Comparison of ENCODE assay signal across 16 cellular contexts in the genomic region with DNA sequence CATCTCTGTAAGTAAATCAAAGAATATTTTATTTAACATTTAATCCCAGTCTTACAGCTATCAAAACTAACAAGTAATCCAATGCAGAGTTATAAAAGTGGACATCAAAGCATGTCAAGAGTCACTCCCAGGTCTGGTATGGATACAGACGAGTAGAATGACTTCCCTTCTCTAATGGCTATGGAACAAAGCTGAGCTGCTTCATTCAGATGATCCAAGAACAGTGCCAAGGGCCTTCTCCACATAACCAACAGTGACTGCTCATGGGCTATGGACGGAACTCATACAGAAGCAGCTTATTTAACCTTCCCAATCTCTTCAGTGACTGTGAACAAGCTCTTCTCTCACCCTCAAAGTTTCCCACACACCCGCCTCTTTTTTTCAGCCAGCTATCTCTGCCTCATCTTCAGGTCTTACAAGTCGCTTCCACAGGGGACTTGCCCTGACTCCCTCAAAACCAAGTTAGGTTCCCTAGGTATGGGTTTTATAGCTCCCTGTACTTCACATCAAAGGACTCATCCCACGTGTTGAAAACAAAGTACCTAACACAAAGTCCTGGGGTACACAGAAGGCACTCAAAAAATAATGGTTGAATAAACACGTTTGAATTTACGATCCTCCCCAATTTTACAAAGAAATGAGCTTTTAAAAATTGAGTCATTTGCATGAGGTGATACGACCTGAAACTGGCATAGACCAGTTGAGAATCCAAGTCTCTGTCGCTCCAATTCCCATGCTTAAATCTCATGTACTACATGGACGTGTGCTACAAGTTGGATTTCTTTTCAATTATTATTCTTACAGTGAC. TPM values are rescaled to one million over a fixed set of nuclear protein-coding genes. Genes with fewer than 3 reads are reported as not detected.
DNase-seq lines count a peak whose midpoint lies in the region; ATAC-seq and TF ChIP-seq lines count a peak whose summit lies in the region.
"Had no signal": no experiment of that assay in that cellular context is flagged by ENCODE, and none has a peak within 500 bp of the region (broad histone marks: within the 10 kb centered on the region; RNA-seq: fewer than 3 reads in every experiment).

No MANE protein-coding gene starts in this region.

- H3K27ac Mint-ChIP-seq in activated B cell treated with CpG ODN at 0.5 μM for 24 hours (peak overlapping the region; percentile 90), progenitor cell of endocrine pancreas (peak overlapping the region; percentile 7)

- CTCF ChIA-PET in activated B cell treated with CpG ODN at 0.5 μM for 24 hours (lab: Charles Lee), result interaction anchor here (0.8 to 2.6 kb wide), 8 partner anchors 14 to 117 kb away, joined by 4 to 12 read pairs (median 4); no protein-coding TSS in a partner anchor

- H3K27me3 ChIP-seq in uterus, result no peaks in the 10 kb centered on the region
- H3K27me3 ChIP-seq: pancreas had no signal

- no peak overlapping the region for H3K4me3 ChIP-seq in uterus
- H3K4me3 ChIP-seq: pancreas, skin epidermis had no signal

- TF ChIP-seq POLR2A in uterus (IDR thresholded peaks at IDR 0.05), result no peak

- no peak for ATAC-seq in activated B cell treated with CpG ODN at 0.5 μM for 24 hours (ENCODE audit: low read depth)
- ATAC-seq: pancreas had no signal

- H3K4me1 Mint-ChIP-seq in activated B cell treated with CpG ODN at 0.5 μM for 24 hours, result peaks cover 73% of the 10 kb centered on the region
- H3K4me1 Mint-ChIP-seq in progenitor cell of endocrine pancreas (ENCODE audit: low read depth), result peaks cover 45% of the 10 kb centered on the region

- peak; percentile 37 for DNase-seq in DMS53 (lab: John Stamatoyannopoulos, UW)
- DNase-seq in DMS53 treated with DMSO at 0.1 percent for 48 hours (lab: John Stamatoyannopoulos, UW; ENCODE audit: unreplicated experiment), result no peak
- no peak for DNase-seq in activated B cell treated with CpG ODN at 0.5 μM for 24 hours
- DNase-seq in progenitor cell of endocrine pancreas (ENCODE audit: low spot score, unreplicated experiment), result no peak
- no peak for DNase-seq in NCI-H510A (lab: John Stamatoyannopoulos, UW)
- DNase-seq in uterus, result no peak
- DNase-seq in activated CD4-positive, alpha-beta T cell treated with anti-CD3 and anti-CD28 coated beads for 48 hours, result no peak
- DNase-seq: activated CD4-positive, CD25-positive, alpha-beta regulatory T cell; activated naive CD4-positive, alpha-beta T cell treated with anti-CD3 and anti-CD28 coated beads, Interleukin-2, amount 50 U/mL, for 16 hours; CD4-positive, CD25-positive, alpha-beta regulatory T cell; head of caudate nucleus; pancreas; SK-N-SH had no signal

- H3K9me3 ChIP-seq in KOPT-K1 (ENCODE audit: insufficient read depth, low read length, poor library complexity, severe bottlenecking) (peaks cover 12% of the 10 kb centered on the region), uterus (no peaks in the 10 kb centered on the region)
- H3K9me3 ChIP-seq: pancreas had no signal

- H3K27ac ChIP-seq in KOPT-K1 (ENCODE audit: low read depth, low read length, poor library complexity, severe bottlenecking) (peak overlapping the region; percentile 29), uterus (no peak overlapping the region)
- H3K27ac ChIP-seq: 22Rv1, pancreas had no signal

- H3K4me1 ChIP-seq in uterus, result no peaks in the 10 kb centered on the region

- H3K36me3 Mint-ChIP-seq in activated B cell treated with CpG ODN at 0.5 μM for 24 hours (ENCODE audit: low read depth) (peaks cover 15% of the 10 kb centered on the region), progenitor cell of endocrine pancreas (ENCODE audit: insufficient read depth) (no peaks in the 10 kb centered on the region)
- H3K36me3 Mint-ChIP-seq: CD4-positive, CD25-positive, alpha-beta regulatory T cell had no signal

- H3K9me3 Mint-ChIP-seq in activated B cell treated with CpG ODN at 0.5 μM for 24 hours (no peaks in the 10 kb centered on the region), progenitor cell of endocrine pancreas (ENCODE audit: low read depth) (no peaks in the 10 kb centered on the region)
- H3K9me3 Mint-ChIP-seq: CD4-positive, CD25-positive, alpha-beta regulatory T cell had no signal

- no peaks in the 10 kb centered on the region for H3K27me3 Mint-ChIP-seq in activated B cell treated with CpG ODN at 0.5 μM for 24 hours
- H3K27me3 Mint-ChIP-seq in progenitor cell of endocrine pancreas, result no peaks in the 10 kb centered on the region

- intact Hi-C loops in activated B cell treated with CpG ODN at 0.5 μM for 24 hours (cut with micrococcal nuclease), result loop anchor here (1.0 kb wide), 1 partner anchor 29 kb away; no protein-coding TSS in a partner anchor
- intact Hi-C loops in uterus (cut with DNase I; ENCODE audit: low total_unique reads), result no loop called here

- POLR2A ChIA-PET in activated B cell treated with CpG ODN at 0.5 μM for 24 hours (lab: Charles Lee), result interaction anchor here (0.5 to 5.6 kb wide), 27 partner anchors 9 to 148 kb away, joined by 3 to 85 read pairs (median 5); no protein-coding TSS in a partner anchor

- no peaks in the 10 kb centered on the region for H3K36me3 ChIP-seq in KOPT-K1 (ENCODE audit: insufficient read depth, low read length)
- H3K36me3 ChIP-seq in uterus, result no peaks in the 10 kb centered on the region
- H3K36me3 ChIP-seq: pancreas had no signal

- H3K4me3 Mint-ChIP-seq in activated B cell treated with CpG ODN at 0.5 μM for 24 hours (peak overlapping the region; percentile 83), progenitor cell of endocrine pancreas (ENCODE audit: low read depth) (peak overlapping the region; percentile 47)

- no peak for TF ChIP-seq CTCF in activated B cell treated with CpG ODN at 0.5 μM for 24 hours (IDR thresholded peaks at IDR 0.05)
- no peak for TF ChIP-seq CTCF in progenitor cell of endocrine pancreas (IDR thresholded peaks at IDR 0.05; ENCODE audit: unreplicated experiment)
- TF ChIP-seq CTCF in uterus (IDR thresholded peaks at IDR 0.05), result no peak

RNA-seq across cellular contexts. Expression of a gene that starts 3.1 kb away (rescaled TPM):
- total RNA-seq in activated B cell treated with CpG ODN at 0.5 μM for 24 hours, result 59.9 and 64.5 TPM in 2 replicates
- 37.3 and 39.2 TPM in 2 replicates for total RNA-seq in progenitor cell of endocrine pancreas
- 10 to 100 TPM in 3 of 4 donors, 1 to 10 TPM in 1; 3.8 to 21.9 (median 17.0) TPM for total RNA-seq in uterus
